Comparison of ENCODE assay signal across 8 cellular contexts in the genomic region with DNA sequence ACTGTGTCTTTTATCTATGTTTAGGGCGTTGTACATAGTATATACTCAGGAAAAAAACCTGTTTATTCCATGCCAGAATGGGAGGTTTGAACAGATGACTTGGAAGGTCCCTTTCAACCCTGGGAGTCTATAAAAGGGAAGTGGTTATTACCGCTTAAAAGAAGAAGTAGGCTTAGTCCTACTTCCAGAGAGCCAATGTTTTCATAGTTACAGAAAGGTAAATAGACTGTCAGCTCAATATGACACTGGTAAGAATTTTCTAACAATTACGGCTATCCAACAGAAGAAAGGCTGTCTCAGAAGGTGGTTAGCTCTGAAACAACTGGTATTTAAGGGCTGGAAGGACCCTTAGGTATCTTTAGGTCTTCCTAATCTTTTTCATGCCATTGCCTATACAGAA. TPM values are rescaled to one million over a fixed set of nuclear protein-coding genes. Genes with fewer than 3 reads are reported as not detected.
A peak's percentile ranks its signal among the peaks of the same experiment; 100 is the strongest.
DNase-seq lines count a peak whose midpoint lies in the region; ATAC-seq, FAIRE-seq and TF ChIP-seq lines count a peak whose summit lies in the region.

No MANE protein-coding gene starts in this region.

- peak overlapping the region; percentile 99 for H3K4me3 Mint-ChIP-seq in activated T-helper 2 cell treated with anti-CD3 and anti-CD28 coated beads, Interferon-gamma antibody, Interleukin-2, Interleukin-4, amounts not matched to agents 10 μg/mL and 5 μg/mL and 100 μg/mL, durations not matched to agents 14 hours and 24 hours and 36 hours (ENCODE audit: low read depth)

- BruUV-seq in HepG2 (replicated peaks; lab: Mats Ljungman, UMichigan), result no TSS peak

- H3K36me3 ChIP-seq in HUES48 (ENCODE audit: control insufficient read depth, insufficient read depth, low read length) (peaks cover 27% of the 10 kb centered on the region), HepG2 (replicated peaks in 1 of 2; ENCODE audit: control insufficient read depth in 1 of 2, insufficient read depth in 2 of 2, low read length in 2 of 2) (peaks cover 6 to 19% of the 10 kb centered on the region in 2 experiments; a peak in 4 of 5 replicates), transverse colon (peaks cover 0 to 13% (median 2%) of the 10 kb centered on the region in 4 donors)

- peaks cover 8% of the 10 kb centered on the region for H3K27me3 Mint-ChIP-seq in activated T-helper 2 cell treated with anti-CD3 and anti-CD28 coated beads, Interferon-gamma antibody, Interleukin-2, Interleukin-4, amounts not matched to agents 10 μg/mL and 5 μg/mL and 100 μg/mL, durations not matched to agents 14 hours and 24 hours and 36 hours (ENCODE audit: low read depth)

- peak; percentile 53 for DNase-seq in DMS53 (lab: John Stamatoyannopoulos, UW)
- DNase-seq in activated T-helper 2 cell treated with anti-CD3 and anti-CD28 coated beads, Interferon-gamma antibody, Interleukin-2, Interleukin-4, amounts not matched to agents 10 μg/mL and 5 μg/mL and 100 μg/mL, durations not matched to agents 14 hours and 24 hours and 36 hours (ENCODE audit: low spot score), result no peak
- no peak for DNase-seq in HepG2 (ENCODE audit: low spot score)
- DNase-seq in transverse colon, result no peak
- DNase-seq in DMS79 (lab: John Stamatoyannopoulos, UW), result no peak
- DNase-seq in AG20443 (ENCODE audit: low spot score), result no peak

- H3K4me1 ChIP-seq in HUES48 (ENCODE audit: control insufficient read depth, insufficient read depth, low read length) (peaks cover 7% of the 10 kb centered on the region; the same call in 1 of the 2 replicates), HepG2 (ENCODE audit: insufficient read depth, low read length) (peaks cover 38% of the 10 kb centered on the region), transverse colon (peaks cover 6 to 33% (median 20%) of the 10 kb centered on the region in 4 donors)

- no peaks in the 10 kb centered on the region for H3K9me3 Mint-ChIP-seq in activated T-helper 2 cell treated with anti-CD3 and anti-CD28 coated beads, Interferon-gamma antibody, Interleukin-2, Interleukin-4, amounts not matched to agents 10 μg/mL and 5 μg/mL and 100 μg/mL, durations not matched to agents 14 hours and 24 hours and 36 hours

- CTCF ChIA-PET in HepG2 (lab: Yijun Ruan, JAX; ENCODE audit: low intra/inter-chr PET ratio, low total read pairs), result interaction anchor here (2.3 kb wide), 1 partner anchor 85 kb away, joined by 34 read pairs; no protein-coding TSS in a partner anchor

- no peaks in the 10 kb centered on the region for H3K9me3 ChIP-seq in HUES48 (ENCODE audit: control insufficient read depth, insufficient read depth, low read length)
- no peaks in the 10 kb centered on the region for H3K9me3 ChIP-seq in HepG2 (ENCODE audit: low read length)
- H3K9me3 ChIP-seq in transverse colon, result no peaks in the 10 kb centered on the region

- no peak for TF ChIP-seq POLR2A in HepG2 (IDR thresholded peaks at IDR 0.05; ENCODE audit: insufficient read depth in 1 of 2, low read depth in 2 of 2, low read length in 2 of 2)
- no peak for TF ChIP-seq POLR2A in transverse colon (IDR thresholded peaks at IDR 0.05)

- H3K36me3 Mint-ChIP-seq in activated T-helper 2 cell treated with anti-CD3 and anti-CD28 coated beads, Interferon-gamma antibody, Interleukin-2, Interleukin-4, amounts not matched to agents 10 μg/mL and 5 μg/mL and 100 μg/mL, durations not matched to agents 14 hours and 24 hours and 36 hours (ENCODE audit: low read depth), result peaks cover 29% of the 10 kb centered on the region

- no peak overlapping the region for H3K27ac Mint-ChIP-seq in activated T-helper 2 cell treated with anti-CD3 and anti-CD28 coated beads, Interferon-gamma antibody, Interleukin-2, Interleukin-4, amounts not matched to agents 10 μg/mL and 5 μg/mL and 100 μg/mL, durations not matched to agents 14 hours and 24 hours and 36 hours

- POLR2A ChIA-PET in HepG2 (lab: Yijun Ruan, JAX), result interaction anchor here (1.7 to 3.0 kb wide), 4 partner anchors 49 to 85 kb away, joined by 9 to 13 read pairs (median 11); a partner anchor contains a TSS

- ATAC-seq in GM21423 (IDR thresholded peaks at IDR 0.05; ENCODE audit: unreplicated experiment) (peak; percentile 57), HepG2 (no peak)

- no peak for TF ChIP-seq CTCF in HepG2 (CRISPR knock-in tag; IDR thresholded peaks at IDR 0.05)
- TF ChIP-seq CTCF in transverse colon (IDR thresholded peaks at IDR 0.05), result no peak

- H3K79me2 ChIP-seq in HepG2 (ENCODE audit: insufficient read depth, low read length), result peaks cover 35% of the 10 kb centered on the region

- TF ChIP-seq EP300 in HepG2 (IDR thresholded peaks at IDR 0.05; ENCODE audit: low read depth in 2 of 2, low read length in 2 of 2) (no peak), HepG2 (CRISPR knock-in tag; IDR thresholded peaks at IDR 0.05; ENCODE audit: borderline replicate concordance) (no peak), transverse colon (IDR thresholded peaks at IDR 0.05; ENCODE audit: low read depth) (no peak)

- 6% methylated on average over 3 of the region's 3 CpGs for WGBS in HepG2 (ENCODE audit: low lambda C conversion rate)
- WGBS in transverse colon (ENCODE audit: low coverage in 1 of 2), 2 donors, result 14 to 25% methylated on average over 3 of the region's 3 CpGs

- H3K4me1 Mint-ChIP-seq in activated T-helper 2 cell treated with anti-CD3 and anti-CD28 coated beads, Interferon-gamma antibody, Interleukin-2, Interleukin-4, amounts not matched to agents 10 μg/mL and 5 μg/mL and 100 μg/mL, durations not matched to agents 14 hours and 24 hours and 36 hours (ENCODE audit: low read depth), result peaks cover 28% of the 10 kb centered on the region

- no peaks in the 10 kb centered on the region for H4K20me1 ChIP-seq in HepG2 (ENCODE audit: insufficient read depth, low read length)

- H3K27me3 ChIP-seq in HUES48 (ENCODE audit: control insufficient read depth, insufficient read depth, low read length) (no peaks in the 10 kb centered on the region), HepG2 (ENCODE audit: control insufficient read depth in 1 of 2, insufficient read depth in 2 of 2, low read length in 2 of 2) (no peaks in the 10 kb centered on the region; a peak in 1 of 5 replicates), transverse colon (no peaks in the 10 kb centered on the region)

- intact Hi-C loops in activated T-helper 2 cell treated with anti-CD3 and anti-CD28 coated beads, Interferon-gamma antibody, Interleukin-2, Interleukin-4, amounts not matched to agents 10 μg/mL and 5 μg/mL and 100 μg/mL, durations not matched to agents 14 hours and 24 hours and 36 hours (cut with micrococcal nuclease), result loop anchor here (2.0 to 10.0 kb wide), 2 partner anchors 25 to 131 kb away; a partner anchor contains a TSS
- intact Hi-C loops in HepG2 (cut with micrococcal nuclease; ENCODE audit: unreplicated experiment), result no loop called here
- intact Hi-C loops in transverse colon (cut with DNase I; ENCODE audit: low total_unique reads), result no loop called here

- in situ Hi-C loops in HepG2 (cut with HindIII; ENCODE audit: extremely low pct_ligation_motif_present, low pct_unique_long_range_greater_than_20kb) (loop anchor here (10.0 kb wide), 1 partner anchor 199 kb away; no protein-coding TSS in a partner anchor), transverse colon (cut with MboI; ENCODE audit: low pct_ligation_motif_present in 1 of 4, low pct_unique_long_range_greater_than_20kb in 1 of 4, low sequenced_read_pairs in 3 of 4) (no loop called here)

- no peak for TF ChIP-seq RAD21 in HepG2 (CRISPR knock-in tag; IDR thresholded peaks at IDR 0.05)

- no peak for FAIRE-seq in HepG2 (lab: Jason Lieb, UNC)

- H3K4me3 ChIP-seq in HUES48 (ENCODE audit: low read depth, low read length) (peak overlapping the region; percentile 90), HepG2 (replicated peaks in 1 of 3; ENCODE audit: insufficient read depth in 1 of 3, low read depth in 2 of 3, low read length in 3 of 3) (peak overlapping the region; percentile 78 to 96 (median 90); a peak in 5 of 6 replicates), transverse colon (peak overlapping the region in 3 of 4 donors; percentile 67 to 95 (median 74))

- H3K27ac ChIP-seq in HUES48 (ENCODE audit: low read depth, low read length), result no peak overlapping the region
- no peak overlapping the region for H3K27ac ChIP-seq in HepG2 (ENCODE audit: extremely low read length, insufficient read depth, low read length)
- peak overlapping the region; percentile 86 to 94 (median 90) for H3K27ac ChIP-seq in transverse colon

- H2AFZ ChIP-seq in HepG2 (ENCODE audit: low read length), result peak overlapping the region; percentile 71

- no peak overlapping the region for H3K9ac ChIP-seq in HUES48 (ENCODE audit: low read depth, low read length)
- H3K9ac ChIP-seq in HepG2 (ENCODE audit: insufficient read depth, low read depth, low read length), result peak overlapping the region; percentile 72; the same call in 1 of the 2 replicates

- peak overlapping the region; percentile 89 for H3K4me2 ChIP-seq in HepG2 (ENCODE audit: low read depth, low read length)

RNA-seq across cellular contexts. Expression of a gene that starts 1.1 kb away (rescaled TPM):
- 85.0 and 86.6 TPM in 2 replicates for total RNA-seq in activated T-helper 2 cell treated with anti-CD3 and anti-CD28 coated beads, Interferon-gamma antibody, Interleukin-2, Interleukin-4, amounts not matched to agents 10 μg/mL and 5 μg/mL and 100 μg/mL, durations not matched to agents 14 hours and 24 hours and 36 hours
- total RNA-seq in HepG2 (2016; rRNA removed; fragmentation: Illumina TruSeq; extraction: Trizol) (125 and 189 TPM in 2 replicates), transverse colon (10 to 100 TPM in 3 of 4 donors, 1 to 10 TPM in 1; 2.2 to 35.2 (median 15.9) TPM)
- 7.9 and 8.1 TPM in 2 replicates for total RNA-seq in HepG2 (2016; cell fraction: cytosol; rRNA removed; fragmentation: Illumina TruSeq; extraction: Trizol; ENCODE audit: low read depth)
- 132 and 207 TPM in 2 replicates for total RNA-seq in HepG2 (2016; cell fraction: insoluble cytoplasmic fraction; rRNA removed; fragmentation: Illumina TruSeq; extraction: Trizol)
- 20.3 TPM in 2 replicates for total RNA-seq in HepG2 (2016; cell fraction: membrane; rRNA removed; fragmentation: Illumina TruSeq; extraction: Trizol)
- 57.2 and 63.1 TPM in 2 replicates for total RNA-seq in HepG2 (2016; cell fraction: nucleus; rRNA removed; fragmentation: Illumina TruSeq; extraction: Trizol)
- 15.9 and 18.4 TPM in 2 replicates for polyA plus RNA-seq in HepG2 (2011; rRNA removed)
- 17.6 and 17.9 TPM in 2 replicates for polyA plus RNA-seq in HepG2 (2011; cell fraction: cytosol; rRNA removed)
- polyA plus RNA-seq in HepG2 (2011; cell fraction: nucleus; rRNA removed), result 4.4 and 5.2 TPM in 2 replicates
- 34.0 and 48.9 TPM in 2 replicates for polyA plus RNA-seq in HepG2 (2012)
- polyA plus RNA-seq in HepG2 (2016; cell fraction: cytosol; fragmentation: Illumina TruSeq; extraction: Trizol; ENCODE audit: low read depth), result 4.8 and 5.4 TPM in 2 replicates
- polyA plus RNA-seq in HepG2 (2016; cell fraction: insoluble cytoplasmic fraction; fragmentation: Illumina TruSeq; extraction: Trizol; ENCODE audit: low read depth), result 129 and 145 TPM in 2 replicates
- polyA plus RNA-seq in HepG2 (2016; cell fraction: membrane; fragmentation: Illumina TruSeq; extraction: Trizol; ENCODE audit: low read depth), result 9.8 and 10.5 TPM in 2 replicates
- polyA plus RNA-seq in HepG2 (2016; cell fraction: nucleus; fragmentation: Illumina TruSeq; extraction: Trizol; ENCODE audit: insufficient read depth, low read depth), result 56.9 and 60.1 TPM in 2 replicates
- 36.9 and 48.0 TPM in 2 replicates for polyA minus RNA-seq in HepG2 (2011; rRNA and poly(A)+ RNA removed; ENCODE audit: low replicate concordance)
- 20.1 and 21.5 TPM in 2 replicates for polyA minus RNA-seq in HepG2 (2011; cell fraction: cytosol; rRNA and poly(A)+ RNA removed)
- polyA minus RNA-seq in HepG2 (2011; cell fraction: nucleus; rRNA and poly(A)+ RNA removed), result 23.4 and 24.2 TPM in 2 replicates

RNA-seq across cellular contexts. Expression of a gene that starts 49.3 kb away (rescaled TPM):
- 14.8 and 14.9 TPM in 2 replicates for total RNA-seq in activated T-helper 2 cell treated with anti-CD3 and anti-CD28 coated beads, Interferon-gamma antibody, Interleukin-2, Interleukin-4, amounts not matched to agents 10 μg/mL and 5 μg/mL and 100 μg/mL, durations not matched to agents 14 hours and 24 hours and 36 hours
- 6.2 and 7.9 TPM in 2 replicates for total RNA-seq in HepG2 (2016; rRNA removed; fragmentation: Illumina TruSeq; extraction: Trizol)
- 1.6 and 2.3 TPM in 2 replicates for total RNA-seq in HepG2 (2016; cell fraction: cytosol; rRNA removed; fragmentation: Illumina TruSeq; extraction: Trizol; ENCODE audit: low read depth)
- total RNA-seq in HepG2 (2016; cell fraction: insoluble cytoplasmic fraction; rRNA removed; fragmentation: Illumina TruSeq; extraction: Trizol), result 5.6 and 9.5 TPM in 2 replicates
- 3.3 and 4.3 TPM in 2 replicates for total RNA-seq in HepG2 (2016; cell fraction: membrane; rRNA removed; fragmentation: Illumina TruSeq; extraction: Trizol)
- 8.0 and 8.5 TPM in 2 replicates for total RNA-seq in HepG2 (2016; cell fraction: nucleus; rRNA removed; fragmentation: Illumina TruSeq; extraction: Trizol)
- 10.6 and 13.8 TPM in 2 replicates for polyA plus RNA-seq in HepG2 (2011; rRNA removed)
- 4.9 and 7.8 TPM in 2 replicates for polyA plus RNA-seq in HepG2 (2011; cell fraction: cytosol; rRNA removed)
- 2.5 and 4.3 TPM in 2 replicates for polyA plus RNA-seq in HepG2 (2011; cell fraction: nucleus; rRNA removed)
- 8.3 and 12.5 TPM in 2 replicates for polyA plus RNA-seq in HepG2 (2012)
- 2.8 and 3.8 TPM in 2 replicates for polyA plus RNA-seq in HepG2 (2016; cell fraction: cytosol; fragmentation: Illumina TruSeq; extraction: Trizol; ENCODE audit: low read depth)
- 28.9 and 31.5 TPM in 2 replicates for polyA plus RNA-seq in HepG2 (2016; cell fraction: insoluble cytoplasmic fraction; fragmentation: Illumina TruSeq; extraction: Trizol; ENCODE audit: low read depth)
- polyA plus RNA-seq in HepG2 (2016; cell fraction: membrane; fragmentation: Illumina TruSeq; extraction: Trizol; ENCODE audit: low read depth), result 7.1 and 10.2 TPM in 2 replicates
- 19.2 and 19.5 TPM in 2 replicates for polyA plus RNA-seq in HepG2 (2016; cell fraction: nucleus; fragmentation: Illumina TruSeq; extraction: Trizol; ENCODE audit: insufficient read depth, low read depth)
- 2.9 and 3.6 TPM in 2 replicates for polyA minus RNA-seq in HepG2 (2011; rRNA and poly(A)+ RNA removed; ENCODE audit: low replicate concordance)
- 4.3 TPM in 2 replicates for polyA minus RNA-seq in HepG2 (2011; cell fraction: cytosol; rRNA and poly(A)+ RNA removed)
- 20.0 and 22.9 TPM in 2 replicates for polyA minus RNA-seq in HepG2 (2011; cell fraction: nucleus; rRNA and poly(A)+ RNA removed)
- total RNA-seq in transverse colon, result 10 to 100 TPM in 2 of 4 donors, 1 to 10 TPM in 2; 3.0 to 21.9 (median 8.9) TPM

Comparison
In these comparisons a context has a peak if more than half of its experiments do, and no peak if none do; other contexts are left out.
1. H3K27ac ChIP-seq: peak in transverse colon (4 of 4); none in HUES48 (single experiment) and HepG2 (single experiment).
2. Peak in every context shown above with its lines, with median percentiles within 50 percentile points of each other: H3K4me3 ChIP-seq.